ENCODE assay signal across 14 cellular contexts in the genomic region with DNA sequence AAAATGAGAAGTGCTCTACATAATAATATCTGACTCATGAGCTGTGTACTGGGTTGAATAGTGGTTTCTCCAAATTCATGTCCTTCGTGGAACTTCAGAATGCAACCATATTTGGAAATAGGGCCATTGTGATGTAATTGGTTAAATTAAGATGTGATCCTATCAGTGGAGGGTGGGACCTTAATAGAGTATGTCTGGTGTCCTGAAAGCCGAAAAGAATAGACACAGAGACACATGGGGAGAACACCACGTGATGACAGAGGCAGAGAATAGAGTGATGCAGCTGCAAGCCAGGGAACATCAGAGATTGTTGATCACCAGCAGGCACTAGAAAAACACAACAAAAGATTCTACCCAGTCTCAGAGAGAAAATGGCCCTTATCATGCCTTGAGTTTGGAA.
DNase-seq lines count a peak whose midpoint lies in the region; ATAC-seq and TF ChIP-seq lines count a peak whose summit lies in the region.
"Had no signal": no experiment of that assay in that cellular context is flagged by ENCODE, and none has a peak within 500 bp of the region (broad histone marks: within the 10 kb centered on the region; RNA-seq: fewer than 3 reads in every experiment).

No MANE protein-coding gene starts in this region.

- H3K36me3 Mint-ChIP-seq in GM23338 (ENCODE audit: low read depth) = no peaks in the 10 kb centered on the region

- H3K27ac ChIP-seq in GM23338 (ENCODE audit: low read depth) = peak overlapping the region; percentile 67; the same call in 1 of the 2 replicates
- peak overlapping the region; percentile 100 for H3K27ac ChIP-seq in SK-N-MC
- peak overlapping the region; percentile 78 for H3K27ac ChIP-seq in substantia nigra (ENCODE audit: low read depth, low read length, poor library complexity, severe bottlenecking)
- H3K27ac ChIP-seq: BLaER1 treated with 17β-estradiol and CSF1 and Interleukin-3, amounts not matched to agents 10 nM and 100 nM; foreskin keratinocyte; left lung; ovary had no signal

- H3K9me3 ChIP-seq in SK-N-MC (ENCODE audit: low read depth, low read length) = no peaks in the 10 kb centered on the region
- H3K9me3 ChIP-seq: BLaER1 treated with 17β-estradiol and CSF1 and Interleukin-3, amounts not matched to agents 10 nM and 100 nM; left lung; ovary had no signal

- H3K9me2 ChIP-seq in GM23338 (ENCODE audit: insufficient read depth) = no peaks in the 10 kb centered on the region

- H3K9ac ChIP-seq in SK-N-MC (ENCODE audit: insufficient read length) = peak overlapping the region; percentile 58
- H3K9ac ChIP-seq: BLaER1 treated with 17β-estradiol and CSF1 and Interleukin-3, amounts not matched to agents 10 nM and 100 nM had no signal

- H2AFZ ChIP-seq in GM23338 = no peak overlapping the region

- no peaks in the 10 kb centered on the region for H3K27me3 Mint-ChIP-seq in GM23338 (ENCODE audit: insufficient read depth, low read depth, poor library complexity)

- no peak for DNase-seq in GM23338 (ENCODE audit: low spot score)
- no peak for DNase-seq in SK-N-MC (ENCODE audit: low read depth, low spot score)
- peak; percentile 24 for DNase-seq in fibroblast of pulmonary artery (ENCODE audit: low read depth)
- DNase-seq in substantia nigra (lab: John Stamatoyannopoulos, UW) = peak in 31 of 49 donors; percentile 1 to 76 (median 20)
- no peak for DNase-seq in stimulated activated CD4-positive, alpha-beta T cell treated with anti-CD3 and anti-CD28 coated beads, Interleukin-4, amount 100 ng/mL, for 4 hours
- DNase-seq: left lung; NCI-H1694 treated with DMSO at 0.1 percent for 48 hours; ovary; SHP77 treated with DMSO at 0.1 percent for 48 hours; stimulated activated CD4-positive, alpha-beta T cell treated with anti-CD3 and anti-CD28 coated beads, Interleukin-4, amount 100 ng/mL, for 1 hour had no signal

- H3K27me3 ChIP-seq in GM23338 (ENCODE audit: insufficient read depth) = no peaks in the 10 kb centered on the region
- H3K27me3 ChIP-seq: BLaER1 treated with 17β-estradiol and CSF1 and Interleukin-3, amounts not matched to agents 10 nM and 100 nM; foreskin keratinocyte; left lung; ovary had no signal

- H3K36me3 ChIP-seq in GM23338 (ENCODE audit: insufficient read depth) (no peaks in the 10 kb centered on the region), SK-N-MC (ENCODE audit: insufficient read depth, low read length) (no peaks in the 10 kb centered on the region)
- H3K36me3 ChIP-seq: BLaER1 treated with 17β-estradiol and CSF1 and Interleukin-3, amounts not matched to agents 10 nM and 100 nM; left lung; ovary had no signal

- H3K27ac Mint-ChIP-seq in GM23338 = no peak overlapping the region

- no peak overlapping the region for H3K4me3 ChIP-seq in GM23338
- H3K4me3 ChIP-seq in SK-N-MC = no peak overlapping the region
- H3K4me3 ChIP-seq in fibroblast of pulmonary artery (replicated peaks; ENCODE audit: low read depth, low read length) = no peak overlapping the region
- H3K4me3 ChIP-seq: BLaER1 treated with 17β-estradiol and CSF1 and Interleukin-3, amounts not matched to agents 10 nM and 100 nM; left lung; ovary had no signal

- no peaks in the 10 kb centered on the region for H4K20me1 ChIP-seq in GM23338 (replicated peaks; ENCODE audit: insufficient read depth)
- H4K20me1 ChIP-seq: BLaER1 treated with 17β-estradiol and CSF1 and Interleukin-3, amounts not matched to agents 10 nM and 100 nM had no signal

- H3K4me1 Mint-ChIP-seq in GM23338 = peaks cover 7% of the 10 kb centered on the region; the same call in 2 of the 3 replicates

- H3K9me3 Mint-ChIP-seq in GM23338 = no peaks in the 10 kb centered on the region

- no peak overlapping the region for H3K4me3 Mint-ChIP-seq in GM23338

- H3K79me2 ChIP-seq in GM23338 (replicated peaks; ENCODE audit: insufficient read depth) = no peaks in the 10 kb centered on the region

- H3K4me1 ChIP-seq in GM23338 (ENCODE audit: insufficient read depth) = peaks cover 22% of the 10 kb centered on the region
- H3K4me1 ChIP-seq: foreskin keratinocyte, left lung had no signal

- no peak overlapping the region for H3K4me2 ChIP-seq in GM23338

- TF ChIP-seq CTCF in GM23338 (conservative IDR thresholded peaks at IDR 0.05; ENCODE audit: low read depth in 2 of 2) (no peak), fibroblast of pulmonary artery (IDR thresholded peaks at IDR 0.05; ENCODE audit: low read length, missing control alignments) (no peak)

- no peak; the same call in 2 of the 3 replicates for ATAC-seq in GM23338
- ATAC-seq in GM21576 (IDR thresholded peaks at IDR 0.05; ENCODE audit: unreplicated experiment) = no peak
- no peak for ATAC-seq in GM21528 (IDR thresholded peaks at IDR 0.05; ENCODE audit: low FRiP score, unreplicated experiment)
- ATAC-seq: foreskin keratinocyte, left lung had no signal

- no peaks in the 10 kb centered on the region for H3F3A ChIP-seq in GM23338 (replicated peaks; ENCODE audit: low read depth)

TF ChIP-seq in GM23338, 12 proteins besides CTCF, POLR2A, EP300 and RAD21:
- TF ChIP-seq ZNF331 (CRISPR knock-in tag; IDR thresholded peaks at IDR 0.05; ENCODE audit: low read depth) (no peak), ZNF114 (CRISPR knock-in tag; IDR thresholded peaks at IDR 0.05) (no peak), STAT1 (IDR thresholded peaks at IDR 0.05; ENCODE audit: unreplicated experiment) (no peak)
- TF ChIP-seq, protein P1, sequence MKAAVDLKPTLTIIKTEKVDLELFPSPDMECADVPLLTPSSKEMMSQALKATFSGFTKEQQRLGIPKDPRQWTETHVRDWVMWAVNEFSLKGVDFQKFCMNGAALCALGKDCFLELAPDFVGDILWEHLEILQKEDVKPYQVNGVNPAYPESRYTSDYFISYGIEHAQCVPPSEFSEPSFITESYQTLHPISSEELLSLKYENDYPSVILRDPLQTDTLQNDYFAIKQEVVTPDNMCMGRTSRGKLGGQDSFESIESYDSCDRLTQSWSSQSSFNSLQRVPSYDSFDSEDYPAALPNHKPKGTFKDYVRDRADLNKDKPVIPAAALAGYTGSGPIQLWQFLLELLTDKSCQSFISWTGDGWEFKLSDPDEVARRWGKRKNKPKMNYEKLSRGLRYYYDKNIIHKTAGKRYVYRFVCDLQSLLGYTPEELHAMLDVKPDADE (IDR thresholded peaks at IDR 0.05) = no peak

Comparison
In these comparisons a context has a peak if more than half of its experiments do, and no peak if none do; other contexts are left out.
1. DNase-seq: peak in fibroblast of pulmonary artery (single experiment) and substantia nigra (31 of 49); none in GM23338 (single experiment), SK-N-MC (single experiment) and stimulated activated CD4-positive, alpha-beta T cell treated with anti-CD3 and anti-CD28 coated beads, Interleukin-4, amount 100 ng/mL, for 4 hours (0 of 2).
2. Peak in every context shown above with its lines, with median percentiles within 50 percentile points of each other: H3K27ac ChIP-seq.